2 cellular contexts compared by ENCODE assay signal in the genomic region with DNA sequence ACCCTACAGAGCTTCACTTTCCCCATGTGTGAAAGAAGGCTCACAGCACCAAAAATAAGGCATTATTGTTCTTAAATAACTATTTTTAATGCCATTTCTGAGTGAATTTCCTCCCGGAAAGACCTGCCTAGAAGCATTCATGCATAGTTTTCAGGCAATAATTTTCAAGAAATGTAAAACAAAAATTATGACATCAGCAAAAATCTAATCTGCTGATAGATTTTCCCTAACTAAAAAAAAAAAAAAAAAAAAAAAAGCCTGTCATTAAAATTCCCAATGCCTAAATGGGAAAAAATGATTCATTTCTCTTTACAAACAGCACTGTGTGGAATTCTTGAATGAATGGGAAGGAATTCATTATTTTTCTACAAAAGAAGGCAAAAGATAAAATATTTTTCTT.
TF ChIP-seq lines count a peak whose summit lies in the region.

No MANE protein-coding gene starts in this region.

TF ChIP-seq in HepG2, 621 proteins besides CTCF, POLR2A, EP300 and RAD21:
- TF ChIP-seq ZNF569 (CRISPR knock-in tag; IDR thresholded peaks at IDR 0.05; ENCODE audit: borderline replicate concordance) (no peak), ZNF792 (CRISPR knock-in tag; IDR thresholded peaks at IDR 0.05) (no peak), TCF7 (IDR thresholded peaks at IDR 0.05; ENCODE audit: low read depth) (no peak), DRAP1 (CRISPR knock-in tag; IDR thresholded peaks at IDR 0.05) (no peak), DMAP1 (CRISPR knock-in tag; IDR thresholded peaks at IDR 0.05) (no peak), ZNF549 (CRISPR knock-in tag; IDR thresholded peaks at IDR 0.05) (no peak), MAFK (conservative IDR thresholded peaks at IDR 0.05 in 1 of 2, IDR thresholded peaks at IDR 0.05 in 1 of 2; ENCODE audit: low read length in 2 of 2) (peak; percentile 7 to 69; a peak in 2 of 4 replicates), MAFF (IDR thresholded peaks at IDR 0.05; ENCODE audit: low read depth, low read length) (peak; percentile 39; the same call in 1 of the 2 replicates)

TF ChIP-seq in K562, 482 proteins besides CTCF, POLR2A, EP300 and RAD21:
- TF ChIP-seq HDAC8 (tag; IDR thresholded peaks at IDR 0.05) (no peak), MAFG (tag; conservative IDR thresholded peaks at IDR 0.05) (0 out of 2 replicates have a peak, but pooled peaks have one; percentile 45), SAFB2 (IDR thresholded peaks at IDR 0.05; ENCODE audit: borderline replicate concordance, low read depth, low read length, severe bottlenecking) (no peak), MAFK (IDR thresholded peaks at IDR 0.05; ENCODE audit: low read length) (peak; percentile 32; the same call in 1 of the 2 replicates), MAFF (IDR thresholded peaks at IDR 0.05; ENCODE audit: low read length) (peak; percentile 44; the same call in 1 of the 2 replicates), ZNF316 (IDR thresholded peaks at IDR 0.05) (peak; percentile 88), C11orf30 (IDR thresholded peaks at IDR 0.05; ENCODE audit: low read depth) (peak; percentile 68)
